Comparison of ENCODE assay signal across 19 cellular contexts in genomic region chr2:12300019-12300602, GRCh38.
DNase-seq lines count a peak whose midpoint lies in the region; ATAC-seq, FAIRE-seq and TF ChIP-seq lines count a peak whose summit lies in the region.
"Had no signal": no experiment of that assay in that cellular context is flagged by ENCODE, and none has a peak within 500 bp of the region (broad histone marks: within the 10 kb centered on the region; RNA-seq: fewer than 3 reads in every experiment).

No MANE protein-coding gene starts in this region.

- H2AK5ac ChIP-seq in mesendoderm (ENCODE audit: low read length): no peak overlapping the region

- FAIRE-seq in keratinocyte (lab: Jason Lieb, UNC): peak; percentile 83

- H3K27me3 ChIP-seq in RWPE2 (ENCODE audit: insufficient read depth, poor library complexity, severe bottlenecking) (no peaks in the 10 kb centered on the region), keratinocyte (ENCODE audit: control insufficient read depth, extremely low read depth, insufficient read depth, low read length) (no peaks in the 10 kb centered on the region), mesendoderm (ENCODE audit: insufficient read depth, low read length, poor library complexity) (no peaks in the 10 kb centered on the region), BE2C (no peaks in the 10 kb centered on the region)
- H3K27me3 ChIP-seq: uterus had no signal

- H4K5ac ChIP-seq in mesendoderm (ENCODE audit: low read length): no peak overlapping the region

- no peaks in the 10 kb centered on the region for H3K36me3 ChIP-seq in RWPE2 (ENCODE audit: low read depth)
- H3K36me3 ChIP-seq in keratinocyte (ENCODE audit: control insufficient read depth in 2 of 2, extremely low read depth in 1 of 2, insufficient read depth in 2 of 2, low read length in 2 of 2): no peaks in the 10 kb centered on the region
- H3K36me3 ChIP-seq in mesendoderm (ENCODE audit: control insufficient read depth, insufficient read depth, low read length): no peaks in the 10 kb centered on the region
- no peaks in the 10 kb centered on the region for H3K36me3 ChIP-seq in BE2C
- H3K36me3 ChIP-seq: uterus had no signal

- H3K4me1 ChIP-seq in RWPE2 (ENCODE audit: insufficient read depth, poor library complexity, severe bottlenecking): peaks cover 28% of the 10 kb centered on the region
- H3K4me1 ChIP-seq in keratinocyte (ENCODE audit: control insufficient read depth, extremely low read depth, insufficient read depth, low read length): peaks cover 19% of the 10 kb centered on the region
- H3K4me1 ChIP-seq in mesendoderm (ENCODE audit: control insufficient read depth, low read depth, low read length): peaks cover 2% of the 10 kb centered on the region
- no peaks in the 10 kb centered on the region for H3K4me1 ChIP-seq in BE2C
- H3K4me1 ChIP-seq: uterus had no signal

- H4K8ac ChIP-seq in mesendoderm (ENCODE audit: low read depth, low read length): no peak overlapping the region

- no CpG with 5 or more reads among the region's 4 CpGs for WGBS in mesendoderm (ENCODE audit: extremely low coverage, insufficient coverage, low lambda C conversion rate)

- H3K4me2 ChIP-seq in keratinocyte (ENCODE audit: control insufficient read depth, extremely low read depth, insufficient read depth, low read depth, low read length) (peak overlapping the region; percentile 88), mesendoderm (ENCODE audit: low read length) (no peak overlapping the region)

- no peaks in the 10 kb centered on the region for H3K79me1 ChIP-seq in mesendoderm (ENCODE audit: low read length)

- H3K4ac ChIP-seq in mesendoderm (ENCODE audit: low read depth, low read length): no peak overlapping the region

- H2AFZ ChIP-seq in keratinocyte (ENCODE audit: control insufficient read depth, low read length): peak overlapping the region; percentile 94

- H3K27ac ChIP-seq in RWPE2 (ENCODE audit: poor library complexity, severe bottlenecking) (peak overlapping the region; percentile 49), keratinocyte (ENCODE audit: control insufficient read depth, insufficient read depth, low read length) (peak overlapping the region; percentile 52), mesendoderm (ENCODE audit: low read depth, low read length) (no peak overlapping the region)
- H3K27ac ChIP-seq: uterus had no signal

- H3K18ac ChIP-seq in mesendoderm (ENCODE audit: low read length): no peak overlapping the region

- no peaks in the 10 kb centered on the region for H4K20me1 ChIP-seq in keratinocyte (ENCODE audit: control insufficient read depth, extremely low read depth, insufficient read depth, low read length)

- H3K9me1 ChIP-seq in keratinocyte (ENCODE audit: control insufficient read depth, extremely low read depth, insufficient read depth, low read length): no peaks in the 10 kb centered on the region

- no peaks in the 10 kb centered on the region for H3K79me2 ChIP-seq in keratinocyte (ENCODE audit: control insufficient read depth, insufficient read depth, low read length)
- H3K79me2 ChIP-seq in mesendoderm (ENCODE audit: control insufficient read depth, insufficient read depth, low read length): no peaks in the 10 kb centered on the region

- ATAC-seq in RWPE2 (ENCODE audit: low read depth) (peak; percentile 64), GM18519 (IDR thresholded peaks at IDR 0.05; ENCODE audit: low FRiP score, unreplicated experiment) (no peak)
- ATAC-seq: activated naive CD8-positive, alpha-beta T cell treated with anti-CD3 and anti-CD28 coated beads, Interleukin-2, amount 50 U/mL, for 24 hours; left colon; stimulated activated effector memory CD8-positive, alpha-beta T cell treated with anti-CD3 and anti-CD28 coated beads, Interleukin-12 subunit alpha, Interleukin-12 subunit beta, amount 100 ng/mL, for 72 hours had no signal

- H3K56ac ChIP-seq in mesendoderm (ENCODE audit: low read length): no peak overlapping the region

- TF ChIP-seq CTCF in RWPE2 (IDR thresholded peaks at IDR 0.05; ENCODE audit: poor library complexity, severe bottlenecking): no peak
- no peak for TF ChIP-seq CTCF in epithelial cell of esophagus (IDR thresholded peaks at IDR 0.05; ENCODE audit: insufficient read depth, low read depth, low read length, missing control alignments)
- TF ChIP-seq CTCF in keratinocyte (optimal IDR thresholded peaks at IDR 0.05 in 1 of 3, IDR thresholded peaks at IDR 0.05 in 1 of 3, conservative IDR thresholded peaks at IDR 0.05 in 1 of 3; ENCODE audit: extremely low read depth in 1 of 3, insufficient read depth in 2 of 3, low read length in 3 of 3): no peak
- TF ChIP-seq CTCF in BE2C (IDR thresholded peaks at IDR 0.05; ENCODE audit: low read depth, low read length): no peak

- H2BK120ac ChIP-seq in mesendoderm (ENCODE audit: low read depth, low read length): no peak overlapping the region

- H3K23ac ChIP-seq in mesendoderm (ENCODE audit: low read length): no peak overlapping the region

- H3K4me3 ChIP-seq in RWPE2 (ENCODE audit: severe bottlenecking): no peak overlapping the region
- H3K4me3 ChIP-seq in epithelial cell of esophagus (ENCODE audit: low read length): no peak overlapping the region
- H3K4me3 ChIP-seq in keratinocyte (ENCODE audit: control insufficient read depth in 2 of 3, extremely low read depth in 1 of 3, insufficient read depth in 2 of 3, low read depth in 1 of 3, low read length in 3 of 3): peak overlapping the region in 2 of 3 experiments; percentile 37 to 54
- H3K4me3 ChIP-seq in mesendoderm (ENCODE audit: low read length): no peak overlapping the region
- H3K4me3 ChIP-seq in BE2C (ENCODE audit: low read depth, low read length): no peak overlapping the region
- H3K4me3 ChIP-seq: uterus had no signal

- no peak overlapping the region for H2BK5ac ChIP-seq in mesendoderm (ENCODE audit: low read length)

- H3K9ac ChIP-seq in keratinocyte (ENCODE audit: control insufficient read depth, extremely low read depth, insufficient read depth, low read length) (no peak overlapping the region), mesendoderm (ENCODE audit: low read length) (no peak overlapping the region)

- dilution Hi-C loops in keratinocyte (cut with MboI; ENCODE audit: extremely low pct_ligation_motif_present, low sequenced_read_pairs): no loop called here

- H3K9me3 ChIP-seq in RWPE2 (ENCODE audit: severe bottlenecking) (no peaks in the 10 kb centered on the region), keratinocyte (ENCODE audit: control insufficient read depth, low read depth, low read length) (no peaks in the 10 kb centered on the region), BE2C (no peaks in the 10 kb centered on the region; the same call in none of the 2 replicates)
- H3K9me3 ChIP-seq: uterus had no signal

- DNase-seq in EH (ENCODE audit: low read depth) (peak; percentile 28), RWPE2 (ENCODE audit: low spot score) (no peak), epithelial cell of esophagus (ENCODE audit: low read depth) (peak; percentile 81), keratinocyte (ENCODE audit: low read depth, low spot score) (no peak), DMS 273 treated with DMSO at 0.1 percent for 48 hours (lab: John Stamatoyannopoulos, UW) (no peak), mesendoderm (no peak), BE2C (no peak)
- DNase-seq: activated CD4-positive, alpha-beta memory T cell treated with anti-CD3 and anti-CD28 coated beads, Interleukin-2, amount 10 ng/mL, durations not matched to agents 7 days and 5 days; activated effector memory CD4-positive, alpha-beta T cell treated with Interleukin-2 at 50 U/mL for 16 hours; activated naive CD8-positive, alpha-beta T cell treated with anti-CD3 and anti-CD28 coated beads, Interleukin-2, amount 50 U/mL, for 24 hours; C1 segment of cervical spinal cord; Calu3; EL; left colon; NCI-H1694 treated with DMSO at 0.1 percent for 48 hours; NCI-H748 treated with DMSO at 0.1 percent for 48 hours; uterus had no signal

- no peak overlapping the region for H2BK15ac ChIP-seq in mesendoderm (replicated peaks; ENCODE audit: low read depth)

Comparison
In these comparisons a context has a peak if more than half of its experiments do, and no peak if none do; other contexts are left out.
1. DNase-seq: peak in EH (single experiment) and epithelial cell of esophagus (single experiment); none in RWPE2 (single experiment), keratinocyte (single experiment), DMS 273 treated with DMSO at 0.1 percent for 48 hours (single experiment), mesendoderm (single experiment) and BE2C (single experiment).
2. H3K4me3 ChIP-seq: peak in keratinocyte (2 of 3); none in RWPE2 (single experiment), epithelial cell of esophagus (single experiment), mesendoderm (single experiment) and BE2C (single experiment).